Comparison of ENCODE assay signal across 2 cellular contexts in genomic region chr2:112947374-112947773, GRCh38.
TF ChIP-seq lines count a peak whose summit lies in the region.

No MANE protein-coding gene starts in this region.

TF ChIP-seq in GM23338, 12 proteins besides CTCF, POLR2A, EP300 and RAD21 (continued from another document):
- TF ChIP-seq ETS1 (IDR thresholded peaks at IDR 0.05), result no peak
- no peak for TF ChIP-seq EZH2phosphoT487 (IDR thresholded peaks at IDR 0.05; ENCODE audit: unreplicated experiment)
- no peak for TF ChIP-seq REST (IDR thresholded peaks at IDR 0.05; ENCODE audit: unreplicated experiment)
- no peak for TF ChIP-seq STAT1 (IDR thresholded peaks at IDR 0.05; ENCODE audit: unreplicated experiment)
- no peak for TF ChIP-seq ZNF462 (CRISPR knock-in tag; IDR thresholded peaks at IDR 0.05)
- no peak for TF ChIP-seq EZH2 (IDR thresholded peaks at IDR 0.05; ENCODE audit: low read depth, unreplicated experiment)
TF ChIP-seq in GM23338: peak in this region for 0.

TF ChIP-seq in WTC11, 78 proteins besides CTCF, POLR2A, EP300 and RAD21 (continued from another document):
- no peak for TF ChIP-seq ZNF263 (CRISPR knock-in tag; IDR thresholded peaks at IDR 0.05; ENCODE audit: low read depth)
- TF ChIP-seq FOXJ3 (CRISPR knock-in tag; IDR thresholded peaks at IDR 0.05; ENCODE audit: borderline replicate concordance), result no peak
- no peak for TF ChIP-seq NR2C2 (CRISPR knock-in tag; IDR thresholded peaks at IDR 0.05)
- no peak for TF ChIP-seq TCF7 (CRISPR knock-in tag; IDR thresholded peaks at IDR 0.05; ENCODE audit: low read depth)
- TF ChIP-seq OVOL2 (CRISPR knock-in tag; IDR thresholded peaks at IDR 0.05; ENCODE audit: borderline replicate concordance), result no peak
- no peak for TF ChIP-seq ERG (CRISPR knock-in tag; IDR thresholded peaks at IDR 0.05)
- no peak for TF ChIP-seq USF2 (CRISPR knock-in tag; IDR thresholded peaks at IDR 0.05)
TF ChIP-seq in WTC11: peak in this region for 0.
